8 cellular contexts compared by ENCODE assay signal in genomic region chr1:169115891-169116585, GRCh38. TPM values are rescaled to one million over a fixed set of nuclear protein-coding genes. Genes with fewer than 3 reads are reported as not detected.
DNase-seq lines count a peak whose midpoint lies in the region; ATAC-seq and TF ChIP-seq lines count a peak whose summit lies in the region.

No MANE protein-coding gene starts in this region.

- no peaks in the 10 kb centered on the region for H3F3A ChIP-seq in PC-3 (ENCODE audit: low read length, unreplicated experiment)

- peaks cover 4% of the 10 kb centered on the region; the same call in 1 of the 2 replicates for H4K20me1 ChIP-seq in PC-3 (ENCODE audit: low read length)

- no peak overlapping the region for H3K9ac ChIP-seq in parathyroid adenoma
- no peak overlapping the region for H3K9ac ChIP-seq in PC-3 (ENCODE audit: low read length)

- H3K9me2 ChIP-seq in PC-3 (replicated peaks; ENCODE audit: low read length), result no peaks in the 10 kb centered on the region

- peak; percentile 82 for DNase-seq in COLO829 (ENCODE audit: low spot score)
- peak; percentile 14 for DNase-seq in NCI-H69 (lab: John Stamatoyannopoulos, UW)
- DNase-seq in fibroblast of peridontal ligament (ENCODE audit: extremely low read depth), result peak; percentile 18
- no peak for DNase-seq in PC-3
- DNase-seq in GDM1 (lab: John Stamatoyannopoulos, UW), result no peak
- DNase-seq in activated CD8-positive, alpha-beta memory T cell treated with anti-CD3 and anti-CD28 coated beads for 24 hours, result no peak

- H3K4me2 ChIP-seq in parathyroid adenoma (ENCODE audit: low read length) (peak overlapping the region; percentile 69), PC-3 (ENCODE audit: low read length) (no peak overlapping the region)

- H3K4me1 ChIP-seq in parathyroid adenoma (peaks cover 46% of the 10 kb centered on the region), PC-3 (ENCODE audit: insufficient read depth, low read length) (peaks cover 74% of the 10 kb centered on the region)

- no TSS peak for BruUV-seq in PC-3 (replicated peaks; lab: Mats Ljungman, UMichigan)

- TF ChIP-seq CTCF in parathyroid adenoma (IDR thresholded peaks at IDR 0.05), result no peak
- no peak for TF ChIP-seq CTCF in PC-3 (conservative IDR thresholded peaks at IDR 0.05; ENCODE audit: low read depth, low read length)

- H3K79me2 ChIP-seq in parathyroid adenoma (peaks cover 35% of the 10 kb centered on the region), PC-3 (ENCODE audit: low read length) (peaks cover 89% of the 10 kb centered on the region)

- intact Hi-C loops in PC-3 (cut with micrococcal nuclease), result no loop called here

- CTCF ChIA-PET in PC-3 (lab: Charles Lee), result no interaction called here

- H3K36me3 ChIP-seq in parathyroid adenoma (ENCODE audit: control insufficient read depth, insufficient read depth, low read length), result no peaks in the 10 kb centered on the region
- peaks cover 79% of the 10 kb centered on the region for H3K36me3 ChIP-seq in PC-3 (ENCODE audit: low read depth, low read length)

- ATAC-seq in GM21423 (IDR thresholded peaks at IDR 0.05; ENCODE audit: unreplicated experiment) (peak; percentile 54), PC-3 (no peak)

- H3K9me3 ChIP-seq in parathyroid adenoma (ENCODE audit: control insufficient read depth, low read length) (no peaks in the 10 kb centered on the region), PC-3 (ENCODE audit: low read length) (no peaks in the 10 kb centered on the region)

- H3K27me3 ChIP-seq in parathyroid adenoma (ENCODE audit: control insufficient read depth, insufficient read depth, low read length), result no peaks in the 10 kb centered on the region
- no peaks in the 10 kb centered on the region for H3K27me3 ChIP-seq in PC-3 (ENCODE audit: low read length)

- H3K27ac ChIP-seq in parathyroid adenoma (peak overlapping the region; percentile 76), PC-3 (ENCODE audit: low read length) (no peak overlapping the region)

- no peak overlapping the region for H2AFZ ChIP-seq in parathyroid adenoma
- H2AFZ ChIP-seq in PC-3 (ENCODE audit: low read length), result no peak overlapping the region

- H3K4me3 ChIP-seq in parathyroid adenoma (ENCODE audit: low read depth, low read length) (peak overlapping the region; percentile 39), PC-3 (ENCODE audit: low read length) (no peak overlapping the region)

- POLR2A ChIA-PET in PC-3 (lab: Charles Lee; ENCODE audit: unreplicated experiment), result no interaction called here

RNA-seq across cellular contexts. Expression of gene ATP1B1, which starts 9.5 kb away (rescaled TPM):
- 68.7 and 76.6 TPM in 2 replicates for total RNA-seq in PC-3 (2014; rRNA removed)

Comparison
In these comparisons a context has a peak if more than half of its experiments do, and no peak if none do; other contexts are left out.
1. DNase-seq: peak in COLO829 (single experiment), NCI-H69 (single experiment) and fibroblast of peridontal ligament (single experiment); none in PC-3 (single experiment), GDM1 (single experiment) and activated CD8-positive, alpha-beta memory T cell treated with anti-CD3 and anti-CD28 coated beads for 24 hours (single experiment).